Comparison of ENCODE assay signal across 22 cellular contexts in the genomic region with DNA sequence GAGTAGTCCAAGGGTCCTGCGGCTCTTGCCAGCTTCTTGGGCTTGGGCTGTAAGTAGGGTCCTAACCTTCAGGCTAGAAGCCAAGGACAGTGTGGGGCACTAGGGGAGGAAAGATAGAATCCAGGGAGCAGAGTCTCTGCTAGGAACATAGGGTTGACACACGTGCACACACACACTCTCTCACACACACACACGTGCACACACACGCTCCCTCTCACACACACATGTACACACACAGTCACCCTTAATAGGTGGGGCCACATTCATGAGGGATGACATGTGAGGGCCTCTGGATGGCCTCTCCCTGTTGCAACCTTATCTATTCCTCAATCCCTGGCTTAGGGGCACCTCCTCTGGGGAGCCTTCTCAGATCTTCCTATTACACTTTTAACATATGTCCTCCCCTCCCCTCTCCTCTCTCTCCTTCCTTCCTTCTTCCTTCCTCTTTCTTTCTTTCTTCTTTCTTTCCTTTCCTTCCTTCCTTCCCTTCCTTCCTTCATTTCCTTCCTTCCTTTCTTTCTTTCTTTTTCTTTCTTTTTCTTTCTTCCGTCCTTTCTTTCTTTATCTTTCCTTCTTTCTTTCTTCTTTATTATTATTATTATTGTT. TPM values are rescaled to one million over a fixed set of nuclear protein-coding genes. Genes with fewer than 3 reads are reported as not detected.
A peak's percentile ranks its signal among the peaks of the same experiment; 100 is the strongest.
DNase-seq lines count a peak whose midpoint lies in the region; ATAC-seq, FAIRE-seq and TF ChIP-seq lines count a peak whose summit lies in the region.
"Had no signal": no experiment of that assay in that cellular context is flagged by ENCODE, and none has a peak within 500 bp of the region (broad histone marks: within the 10 kb centered on the region; RNA-seq: fewer than 3 reads in every experiment).

No MANE protein-coding gene starts in this region.

- no peaks in the 10 kb centered on the region for H3K9me3 Mint-ChIP-seq in activated T-cell treated with anti-CD3 and anti-CD28 coated beads, Interleukin-2, amount 50 U/mL, for 72 hours
- no peaks in the 10 kb centered on the region for H3K9me3 Mint-ChIP-seq in activated T-cell treated with anti-CD3 and anti-CD28 coated beads, Interleukin-2, amount 50 U/mL, for 24 hours
- H3K9me3 Mint-ChIP-seq: CD4-positive, alpha-beta T cell had no signal

- H3K4me1 Mint-ChIP-seq in activated T-cell treated with anti-CD3 and anti-CD28 coated beads, Interleukin-2, amount 50 U/mL, for 72 hours (ENCODE audit: low read depth), result no peaks in the 10 kb centered on the region
- H3K4me1 Mint-ChIP-seq in activated T-cell treated with anti-CD3 and anti-CD28 coated beads, Interleukin-2, amount 50 U/mL, for 24 hours (ENCODE audit: low read depth), result peaks cover 1% of the 10 kb centered on the region

- ATAC-seq in activated T-cell treated with anti-CD3 and anti-CD28 coated beads, Interleukin-2, amount 50 U/mL, for 72 hours (replicated peaks in 1 of 2), result no peak

- DNase-seq in activated T-cell treated with anti-CD3 and anti-CD28 coated beads, Interleukin-2, amount 50 U/mL, for 72 hours, result no peak
- DNase-seq in activated T-cell treated with anti-CD3 and anti-CD28 coated beads, Interleukin-2, amount 50 U/mL, for 24 hours, result no peak
- DNase-seq in HTR-8/SVneo (ENCODE audit: insufficient read length, low spot score), result no peak
- peak; percentile 78 to 80 for DNase-seq in erythroblast (lab: John Stamatoyannopoulos, UW)
- no peak for DNase-seq in anterior cingulate cortex (lab: John Stamatoyannopoulos, UW)
- no peak for DNase-seq in NCI-H748 (lab: John Stamatoyannopoulos, UW; ENCODE audit: unreplicated experiment)
- no peak for DNase-seq in dorsolateral prefrontal cortex
- DNase-seq: 8988T; Caco-2; CD4-positive, alpha-beta T cell; GM23248; IMR-90 had no signal

- H3K27me3 ChIP-seq in dorsolateral prefrontal cortex, result peaks cover 0 to 17% (median 0%) of the 10 kb centered on the region in 45 donors

- peaks cover 18% of the 10 kb centered on the region for H3K27me3 Mint-ChIP-seq in activated T-cell treated with anti-CD3 and anti-CD28 coated beads, Interleukin-2, amount 50 U/mL, for 72 hours (ENCODE audit: low read depth)
- peaks cover 6% of the 10 kb centered on the region for H3K27me3 Mint-ChIP-seq in activated T-cell treated with anti-CD3 and anti-CD28 coated beads, Interleukin-2, amount 50 U/mL, for 24 hours

- no peak overlapping the region for H3K4me3 ChIP-seq in dorsolateral prefrontal cortex
- H3K4me3 ChIP-seq: GM23248, HAP-1 had no signal

- no peak for TF ChIP-seq CTCF in dorsolateral prefrontal cortex (IDR thresholded peaks at IDR 0.05 in 54 of 56, conservative IDR thresholded peaks at IDR 0.05 in 2 of 56; ENCODE audit: low read depth in 1 of 56, partially characterized antibody in 56 of 56)

- FAIRE-seq in HTR-8/SVneo (lab: Jason Lieb, UNC), result peak; percentile 65
- FAIRE-seq: D721Med, G401.6, GM12891, GM19239 had no signal

- no peak overlapping the region for H3K27ac ChIP-seq in dorsolateral prefrontal cortex
- H3K27ac ChIP-seq: C4-2B, GM23248 had no signal

- no peak for TF ChIP-seq POLR2A in erythroblast (IDR thresholded peaks at IDR 0.05; ENCODE audit: low read length)

- H3K4me3 Mint-ChIP-seq in activated T-cell treated with anti-CD3 and anti-CD28 coated beads, Interleukin-2, amount 50 U/mL, for 72 hours, result no peak overlapping the region
- no peak overlapping the region for H3K4me3 Mint-ChIP-seq in activated T-cell treated with anti-CD3 and anti-CD28 coated beads, Interleukin-2, amount 50 U/mL, for 24 hours
- H3K4me3 Mint-ChIP-seq: B cell; CD4-positive, alpha-beta T cell had no signal

- intact Hi-C loops in dorsolateral prefrontal cortex (cut with DNase I), result no loop called here

- no peaks in the 10 kb centered on the region for H3K36me3 Mint-ChIP-seq in activated T-cell treated with anti-CD3 and anti-CD28 coated beads, Interleukin-2, amount 50 U/mL, for 72 hours (ENCODE audit: insufficient read depth in 2 of 2)
- no peaks in the 10 kb centered on the region for H3K36me3 Mint-ChIP-seq in activated T-cell treated with anti-CD3 and anti-CD28 coated beads, Interleukin-2, amount 50 U/mL, for 24 hours (ENCODE audit: low read depth)

- H3K27ac Mint-ChIP-seq in activated T-cell treated with anti-CD3 and anti-CD28 coated beads, Interleukin-2, amount 50 U/mL, for 72 hours, result peak overlapping the region; percentile 38
- no peak overlapping the region for H3K27ac Mint-ChIP-seq in activated T-cell treated with anti-CD3 and anti-CD28 coated beads, Interleukin-2, amount 50 U/mL, for 24 hours
- H3K27ac Mint-ChIP-seq: B cell; CD4-positive, alpha-beta T cell had no signal

RNA-seq across cellular contexts. Expression of gene EPX, which starts 3.1 kb away (rescaled TPM):
- not detected for total RNA-seq in activated T-cell treated with anti-CD3 and anti-CD28 coated beads, Interleukin-2, amount 50 U/mL, for 72 hours
- total RNA-seq in dorsolateral prefrontal cortex, result not detected
- total RNA-seq: A673; B cell; Caco-2; CD4-positive, alpha-beta T cell; GM23248; HT-29; IMR-90 had no signal

RNA-seq across cellular contexts. Expression of gene MKS1, which starts 23.4 kb away (rescaled TPM):
- 10 to 100 TPM; 25.7 to 35.2 TPM for total RNA-seq in activated T-cell treated with anti-CD3 and anti-CD28 coated beads, Interleukin-2, amount 50 U/mL, for 72 hours
- total RNA-seq in dorsolateral prefrontal cortex, result 10 to 100 TPM; 16.0 to 48.1 (median 25.0) TPM

RNA-seq across cellular contexts. Expression of gene OR4D2, which starts 28.8 kb away (rescaled TPM):
- not detected for total RNA-seq in activated T-cell treated with anti-CD3 and anti-CD28 coated beads, Interleukin-2, amount 50 U/mL, for 72 hours
- total RNA-seq in dorsolateral prefrontal cortex, result not detected
- total RNA-seq: A673; B cell; Caco-2; CD4-positive, alpha-beta T cell; GM23248; H4; HT-29; IMR-90 had no signal

RNA-seq across cellular contexts. Expression of gene LPO, which starts 42.8 kb away (rescaled TPM):
- total RNA-seq in activated T-cell treated with anti-CD3 and anti-CD28 coated beads, Interleukin-2, amount 50 U/mL, for 72 hours, result under 1 TPM; 0.12 to 0.31 TPM
- total RNA-seq in dorsolateral prefrontal cortex, result 1 to 10 TPM in 8 of 120 experiments, under 1 TPM in 65, not detected in 47; 0.14 to 2.1 (median 0.46) TPM
- total RNA-seq: B cell; CD4-positive, alpha-beta T cell; GM23248; H4; HT-29; IMR-90 had no signal

RNA-seq across cellular contexts. Expression of gene OR4D1, which starts 47.4 kb away (rescaled TPM):
- under 1 TPM; 0.34 to 0.35 TPM for total RNA-seq in activated T-cell treated with anti-CD3 and anti-CD28 coated beads, Interleukin-2, amount 50 U/mL, for 72 hours
- total RNA-seq in dorsolateral prefrontal cortex, result under 1 TPM in 20 of 120 experiments, not detected in 100; 0.08 to 0.31 (median 0.13) TPM
- total RNA-seq: A673, B cell, Caco-2, GM23248, HT-29, IMR-90 had no signal

Comparison
In these comparisons a context has a peak if more than half of its experiments do, and no peak if none do; other contexts are left out.
1. DNase-seq: peak in erythroblast (2 of 2); none in activated T-cell treated with anti-CD3 and anti-CD28 coated beads, Interleukin-2, amount 50 U/mL, for 72 hours (0 of 2), activated T-cell treated with anti-CD3 and anti-CD28 coated beads, Interleukin-2, amount 50 U/mL, for 24 hours (single experiment), HTR-8/SVneo (single experiment), anterior cingulate cortex (0 of 58), NCI-H748 (single experiment) and dorsolateral prefrontal cortex (0 of 10).